In genomic region chr15:52559583-52559982, GRCh38 we compare ENCODE assay signal across 10 cellular contexts. TPM values are rescaled to one million over a fixed set of nuclear protein-coding genes. Genes with fewer than 3 reads are reported as not detected.
DNase-seq lines count a peak whose midpoint lies in the region; ATAC-seq and TF ChIP-seq lines count a peak whose summit lies in the region.
"Had no signal": no experiment of that assay in that cellular context is flagged by ENCODE, and none has a peak within 500 bp of the region (broad histone marks: within the 10 kb centered on the region; RNA-seq: fewer than 3 reads in every experiment).

No MANE protein-coding gene starts in this region.

- TF ChIP-seq CTCF in smooth muscle cell (IDR thresholded peaks at IDR 0.05; ENCODE audit: borderline replicate concordance, insufficient read depth, poor library complexity, severe bottlenecking) (no peak), Calu3 (IDR thresholded peaks at IDR 0.05; ENCODE audit: unreplicated experiment) (no peak)

- peak overlapping the region; percentile 65 for H3K27ac ChIP-seq in angular gyrus (ENCODE audit: low read depth, low read length)
- H3K27ac ChIP-seq in smooth muscle cell (ENCODE audit: low read depth) = peak overlapping the region; percentile 91

- H3K27me3 ChIP-seq in MG63 (no peaks in the 10 kb centered on the region), smooth muscle cell (ENCODE audit: low read depth) (no peaks in the 10 kb centered on the region)
- H3K27me3 ChIP-seq: cardiac muscle cell had no signal

- peak; percentile 33 for ATAC-seq in GM19035 (IDR thresholded peaks at IDR 0.05; ENCODE audit: unreplicated experiment)

- peak; percentile 19 for DNase-seq in MG63
- DNase-seq in smooth muscle cell (lab: John Stamatoyannopoulos, UW; ENCODE audit: unreplicated experiment) = no peak
- DNase-seq in T1000 (lab: John Stamatoyannopoulos, UW) = no peak
- no peak for DNase-seq in NCI-H69 (lab: John Stamatoyannopoulos, UW)
- DNase-seq in Calu3 = no peak
- DNase-seq in HK-2 (ENCODE audit: unreplicated experiment) = no peak
- DNase-seq: RPMI8226 had no signal

- peaks cover 12% of the 10 kb centered on the region for H3K36me3 Mint-ChIP-seq in Calu3 (ENCODE audit: insufficient read depth, unreplicated experiment)

- H4K20me1 ChIP-seq in smooth muscle cell (ENCODE audit: low read depth) = peaks cover 58% of the 10 kb centered on the region

- peak overlapping the region; percentile 76 for H3K4me2 ChIP-seq in smooth muscle cell

- no peak overlapping the region for H2AFZ ChIP-seq in smooth muscle cell (ENCODE audit: low read depth)

- H3K4me3 ChIP-seq in MG63 = no peak overlapping the region
- H3K4me3 ChIP-seq in smooth muscle cell = no peak overlapping the region
- H3K4me3 ChIP-seq: cardiac muscle cell had no signal

- no peak overlapping the region for H3K9ac ChIP-seq in smooth muscle cell (ENCODE audit: low read depth)

- peaks cover 23% of the 10 kb centered on the region for H3K4me1 Mint-ChIP-seq in Calu3 (ENCODE audit: low read depth, unreplicated experiment)

- H3K27ac Mint-ChIP-seq in Calu3 (ENCODE audit: unreplicated experiment) = no peak overlapping the region

- H3K9me3 ChIP-seq in MG63 = no peaks in the 10 kb centered on the region
- no peaks in the 10 kb centered on the region for H3K9me3 ChIP-seq in smooth muscle cell (replicated peaks; ENCODE audit: low read depth)

- intact Hi-C loops in Calu3 (cut with micrococcal nuclease; ENCODE audit: unreplicated experiment) = no loop called here

- peaks cover 64% of the 10 kb centered on the region for H3K36me3 ChIP-seq in MG63
- H3K36me3 ChIP-seq in smooth muscle cell (ENCODE audit: low read depth) = peaks cover under 1% of the 10 kb centered on the region

- peaks cover 24% of the 10 kb centered on the region for H3K4me1 ChIP-seq in smooth muscle cell (ENCODE audit: low read depth)

- H3K27me3 Mint-ChIP-seq in Calu3 (ENCODE audit: unreplicated experiment) = no peaks in the 10 kb centered on the region

- H3K9me3 Mint-ChIP-seq in Calu3 (ENCODE audit: low read depth, unreplicated experiment) = no peaks in the 10 kb centered on the region

- peaks cover 100% of the 10 kb centered on the region for H3K79me2 ChIP-seq in smooth muscle cell (ENCODE audit: low read depth)

- WGBS in smooth muscle cell (ENCODE audit: low lambda C conversion rate) = 28% methylated on average over 2 of the region's 2 CpGs

- CTCF ChIA-PET in Calu3 (lab: Charles Lee) = no interaction called here

- no TSS peak for BruUV-seq in Calu3 (replicated peaks; lab: Mats Ljungman, UMichigan)

- H3K4me3 Mint-ChIP-seq in Calu3 (ENCODE audit: low read depth, unreplicated experiment) = no peak overlapping the region

- peaks cover 14% of the 10 kb centered on the region for H3F3A ChIP-seq in smooth muscle cell (ENCODE audit: low read depth)

RNA-seq across cellular contexts. Expression of gene ARPP19, which starts 9.2 kb away (rescaled TPM):
- 43.1 and 105 TPM in 2 replicates for total RNA-seq in MG63 (2014; rRNA removed; shearing (Covaris generic); ENCODE audit: low replicate concordance)
- total RNA-seq in smooth muscle cell (138 and 185 TPM in 2 replicates), Calu3 (2022) (145 and 155 TPM in 2 replicates)
- 58.4 and 60.1 TPM in 2 replicates for polyA plus RNA-seq in smooth muscle cell

RNA-seq across cellular contexts. Expression of gene MYO5A, which starts 30.9 kb away (rescaled TPM):
- total RNA-seq in MG63 (2014; rRNA removed; shearing (Covaris generic); ENCODE audit: low replicate concordance) = 8.4 and 14.5 TPM in 2 replicates
- 68.8 and 72.1 TPM in 2 replicates for total RNA-seq in smooth muscle cell
- polyA plus RNA-seq in smooth muscle cell = 22.4 and 29.4 TPM in 2 replicates
- 5.1 and 6.1 TPM in 2 replicates for total RNA-seq in Calu3 (2022)
